Comparison of ENCODE assay signal across 1 cellular context in the genomic region with DNA sequence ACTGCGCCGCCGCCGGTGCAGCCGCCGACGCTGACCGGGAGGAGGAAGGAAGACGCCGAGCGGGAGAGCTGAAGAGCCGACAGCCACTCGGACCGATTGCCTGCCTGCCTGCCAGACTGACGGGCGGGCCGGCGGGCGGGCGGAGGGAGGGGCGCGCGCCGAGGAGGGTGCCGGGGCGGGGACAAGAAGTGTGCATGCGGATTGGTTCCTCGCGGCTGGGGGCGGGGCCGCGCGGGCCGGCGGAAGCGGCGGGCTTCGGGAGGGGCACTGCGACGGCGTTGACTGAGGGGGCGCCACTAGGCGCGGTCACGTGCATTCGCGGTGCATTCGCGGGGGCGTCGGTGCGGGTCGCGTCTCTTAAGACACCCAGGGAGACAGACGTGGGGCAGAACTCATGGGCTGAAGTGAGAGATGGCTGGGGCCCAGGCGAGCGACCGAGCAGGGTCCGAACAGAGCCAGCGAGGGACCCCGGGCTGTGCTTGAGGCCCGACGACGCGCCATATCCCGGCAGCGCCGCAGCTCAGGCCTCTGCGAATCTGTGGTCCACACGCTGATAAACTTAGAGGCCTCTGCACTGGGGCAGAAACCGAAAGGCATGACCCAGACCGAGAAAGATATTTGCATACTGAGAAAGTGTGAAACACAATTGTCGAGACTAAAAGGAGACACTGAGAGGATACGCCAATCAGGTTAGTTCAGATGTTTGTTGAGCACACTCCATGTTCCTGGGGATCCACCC.
A peak's percentile ranks its signal among the peaks of the same experiment; 100 is the strongest.
TF ChIP-seq lines count a peak whose summit lies in the region.

MAPK1 (minus strand) TSS at position 118 of the 739 bp plus-strand sequence. CDS start 205 bp downstream, outside the sequence.

TF ChIP-seq in HEK293, 187 proteins besides CTCF, POLR2A, EP300 and RAD21 (continued from another document and continues in another):
- TF ChIP-seq, protein P1, sequence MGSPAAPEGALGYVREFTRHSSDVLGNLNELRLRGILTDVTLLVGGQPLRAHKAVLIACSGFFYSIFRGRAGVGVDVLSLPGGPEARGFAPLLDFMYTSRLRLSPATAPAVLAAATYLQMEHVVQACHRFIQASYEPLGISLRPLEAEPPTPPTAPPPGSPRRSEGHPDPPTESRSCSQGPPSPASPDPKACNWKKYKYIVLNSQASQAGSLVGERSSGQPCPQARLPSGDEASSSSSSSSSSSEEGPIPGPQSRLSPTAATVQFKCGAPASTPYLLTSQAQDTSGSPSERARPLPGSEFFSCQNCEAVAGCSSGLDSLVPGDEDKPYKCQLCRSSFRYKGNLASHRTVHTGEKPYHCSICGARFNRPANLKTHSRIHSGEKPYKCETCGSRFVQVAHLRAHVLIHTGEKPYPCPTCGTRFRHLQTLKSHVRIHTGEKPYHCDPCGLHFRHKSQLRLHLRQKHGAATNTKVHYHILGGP (tag by site-specific recombination; IDR thresholded peaks at IDR 0.05): no peak
- TF ChIP-seq KLF1 (tag by site-specific recombination; IDR thresholded peaks at IDR 0.05) (peak; percentile 47), ZFP69B (tag by site-specific recombination; IDR thresholded peaks at IDR 0.05) (0 out of 2 replicates have a peak, but pooled peaks have one; percentile 54), SP7 (tag by site-specific recombination; IDR thresholded peaks at IDR 0.05) (peak; percentile 77), ZNF791 (tag by site-specific recombination; IDR thresholded peaks at IDR 0.05) (no peak), ZNF37A (tag by site-specific recombination; IDR thresholded peaks at IDR 0.05) (no peak), ZNF274 (IDR thresholded peaks at IDR 0.05; ENCODE audit: low read length) (no peak), ZNF274 (tag by site-specific recombination; IDR thresholded peaks at IDR 0.05; ENCODE audit: borderline replicate concordance) (no peak), ZNF354C (tag by site-specific recombination; IDR thresholded peaks at IDR 0.05; ENCODE audit: borderline replicate concordance, low read depth) (no peak), INSM2 (tag by site-specific recombination; IDR thresholded peaks at IDR 0.05) (0 out of 2 replicates have a peak, but pooled peaks have one; percentile 48), RBAK (tag by site-specific recombination; IDR thresholded peaks at IDR 0.05) (no peak), ZNF544 (tag by site-specific recombination; IDR thresholded peaks at IDR 0.05) (no peak), GLIS2 (tag by site-specific recombination; IDR thresholded peaks at IDR 0.05) (peak; percentile 98), ZBTB10 (tag by site-specific recombination; IDR thresholded peaks at IDR 0.05) (peak; percentile 88), ZNF175 (tag by site-specific recombination; IDR thresholded peaks at IDR 0.05) (no peak), HOXD13 (CRISPR knock-in tag; IDR thresholded peaks at IDR 0.05; ENCODE audit: borderline replicate concordance) (no peak), ZNF391 (tag by site-specific recombination; IDR thresholded peaks at IDR 0.05; ENCODE audit: borderline replicate concordance, low read depth) (no peak), TCF7L2 (IDR thresholded peaks at IDR 0.05; ENCODE audit: borderline replicate concordance, low read depth, low read length) (no peak), ZNF341 (tag by site-specific recombination; IDR thresholded peaks at IDR 0.05; ENCODE audit: low read depth) (0 out of 2 replicates have a peak, but pooled peaks have one; percentile 22), ZNF560 (tag by site-specific recombination; IDR thresholded peaks at IDR 0.05; ENCODE audit: borderline replicate concordance) (no peak), ZNF660 (tag by site-specific recombination; IDR thresholded peaks at IDR 0.05) (peak; percentile 20), YY2 (tag by site-specific recombination; IDR thresholded peaks at IDR 0.05) (0 out of 2 replicates have a peak, but pooled peaks have one; percentile 37), ZNF280C (tag by site-specific recombination; IDR thresholded peaks at IDR 0.05) (no peak), REPIN1 (tag by site-specific recombination; IDR thresholded peaks at IDR 0.05; ENCODE audit: low read depth) (peak; percentile 55; the same call in 1 of the 2 replicates), ZNF624 (tag by site-specific recombination; IDR thresholded peaks at IDR 0.05) (no peak), ZNF670 (tag by site-specific recombination; IDR thresholded peaks at IDR 0.05; ENCODE audit: low read depth) (no peak), ZNF639 (tag by site-specific recombination; IDR thresholded peaks at IDR 0.05) (peak; percentile 57), PRDM6 (tag by site-specific recombination; IDR thresholded peaks at IDR 0.05) (no peak), ZNF18 (tag by site-specific recombination; IDR thresholded peaks at IDR 0.05) (no peak), ZNF501 (tag by site-specific recombination; IDR thresholded peaks at IDR 0.05) (no peak), MZF1 (tag by site-specific recombination; IDR thresholded peaks at IDR 0.05; ENCODE audit: borderline replicate concordance) (no peak)
- TF ChIP-seq, protein P2, sequence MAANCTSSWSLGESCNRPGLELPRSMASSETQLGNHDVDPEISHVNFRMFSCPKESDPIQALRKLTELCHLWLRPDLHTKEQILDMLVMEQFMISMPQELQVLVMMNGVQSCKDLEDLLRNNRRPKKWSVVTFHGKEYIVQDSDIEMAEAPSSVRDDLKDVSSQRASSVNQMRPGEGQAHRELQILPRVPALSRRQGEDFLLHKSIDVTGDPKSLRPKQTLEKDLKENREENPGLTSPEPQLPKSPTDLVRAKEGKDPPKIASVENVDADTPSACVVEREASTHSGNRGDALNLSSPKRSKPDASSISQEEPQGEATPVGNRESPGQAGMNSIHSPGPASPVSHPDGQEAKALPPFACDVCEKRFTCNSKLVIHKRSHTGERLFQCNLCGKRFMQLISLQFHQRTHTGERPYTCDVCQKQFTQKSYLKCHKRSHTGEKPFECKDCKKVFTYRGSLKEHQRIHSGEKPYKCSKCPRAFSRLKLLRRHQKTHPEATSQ (tag by site-specific recombination; IDR thresholded peaks at IDR 0.05): peak; percentile 72; the same call in 1 of the 2 replicates
- TF ChIP-seq, protein P3, sequence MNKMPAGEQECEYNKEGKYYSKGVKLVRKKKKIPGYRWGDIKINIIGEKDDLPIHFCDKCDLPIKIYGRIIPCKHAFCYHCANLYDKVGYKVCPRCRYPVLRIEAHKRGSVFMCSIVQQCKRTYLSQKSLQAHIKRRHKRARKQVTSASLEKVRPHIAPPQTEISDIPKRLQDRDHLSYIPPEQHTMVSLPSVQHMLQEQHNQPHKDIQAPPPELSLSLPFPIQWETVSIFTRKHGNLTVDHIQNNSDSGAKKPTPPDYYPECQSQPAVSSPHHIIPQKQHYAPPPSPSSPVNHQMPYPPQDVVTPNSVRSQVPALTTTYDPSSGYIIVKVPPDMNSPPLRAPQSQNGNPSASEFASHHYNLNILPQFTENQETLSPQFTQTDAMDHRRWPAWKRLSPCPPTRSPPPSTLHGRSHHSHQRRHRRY (tag by site-specific recombination; IDR thresholded peaks at IDR 0.05): no peak
- TF ChIP-seq, protein P4, sequence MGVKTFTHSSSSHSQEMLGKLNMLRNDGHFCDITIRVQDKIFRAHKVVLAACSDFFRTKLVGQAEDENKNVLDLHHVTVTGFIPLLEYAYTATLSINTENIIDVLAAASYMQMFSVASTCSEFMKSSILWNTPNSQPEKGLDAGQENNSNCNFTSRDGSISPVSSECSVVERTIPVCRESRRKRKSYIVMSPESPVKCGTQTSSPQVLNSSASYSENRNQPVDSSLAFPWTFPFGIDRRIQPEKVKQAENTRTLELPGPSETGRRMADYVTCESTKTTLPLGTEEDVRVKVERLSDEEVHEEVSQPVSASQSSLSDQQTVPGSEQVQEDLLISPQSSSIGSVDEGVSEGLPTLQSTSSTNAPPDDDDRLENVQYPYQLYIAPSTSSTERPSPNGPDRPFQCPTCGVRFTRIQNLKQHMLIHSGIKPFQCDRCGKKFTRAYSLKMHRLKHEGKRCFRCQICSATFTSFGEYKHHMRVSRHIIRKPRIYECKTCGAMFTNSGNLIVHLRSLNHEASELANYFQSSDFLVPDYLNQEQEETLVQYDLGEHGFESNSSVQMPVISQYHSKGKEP (tag by site-specific recombination; IDR thresholded peaks at IDR 0.05): 0 out of 2 replicates have a peak, but pooled peaks have one; percentile 7
